Comparison of ENCODE assay signal across 1 cellular context in the genomic region with DNA sequence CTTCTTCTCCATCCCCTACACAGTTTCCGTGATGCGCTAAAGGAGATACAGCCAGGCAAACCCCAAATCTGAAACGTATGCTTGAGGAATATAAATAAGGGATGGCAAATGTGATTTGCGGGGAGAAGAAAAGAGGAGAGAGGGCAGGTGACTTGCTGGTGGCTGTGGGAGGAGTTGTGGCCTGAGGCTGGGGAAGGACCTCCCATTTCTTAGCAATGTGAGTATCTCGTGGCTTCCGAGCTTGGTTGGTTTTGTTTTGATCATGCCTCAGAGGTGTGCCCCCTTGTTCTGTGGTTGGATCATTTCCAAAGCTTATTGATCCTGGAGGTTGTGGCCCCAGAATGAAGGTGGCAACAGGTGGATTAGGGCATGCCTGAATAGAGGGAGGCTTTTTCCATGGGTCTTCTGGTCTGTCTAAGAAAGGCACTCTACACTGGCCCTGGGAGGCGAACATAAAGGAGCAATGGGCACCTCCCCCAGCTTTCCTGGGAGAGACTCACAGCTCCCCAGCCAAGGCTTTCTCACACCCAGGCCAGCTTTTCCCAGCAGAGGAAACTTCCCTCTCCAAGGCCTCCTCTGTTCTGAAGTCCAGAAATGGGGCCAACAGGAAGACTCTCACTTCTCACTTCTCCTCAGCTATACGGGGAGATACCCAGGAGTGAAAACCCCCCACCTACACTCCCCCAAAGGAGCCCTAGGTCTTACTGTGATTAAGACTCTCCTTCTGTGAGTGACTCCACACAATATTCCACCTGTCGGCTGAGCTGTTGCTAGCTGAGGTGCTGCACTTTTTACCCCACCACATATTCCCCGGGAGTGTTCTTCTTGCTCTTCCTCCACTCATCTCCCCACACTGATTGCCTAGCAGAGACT.
TF ChIP-seq lines count a peak whose summit lies in the region.

No MANE protein-coding gene starts in this region.

TF ChIP-seq in H1, 55 proteins besides CTCF, POLR2A, EP300 and RAD21:
- TF ChIP-seq SP2 (IDR thresholded peaks at IDR 0.05; ENCODE audit: low read length) (no peak), JUN (IDR thresholded peaks at IDR 0.05; ENCODE audit: low read depth, low read length) (no peak), CREB1 (IDR thresholded peaks at IDR 0.05) (no peak)
TF ChIP-seq in H1: peak in this region for 0.
